ENCODE assay signal across 30 cellular contexts in the genomic region with DNA sequence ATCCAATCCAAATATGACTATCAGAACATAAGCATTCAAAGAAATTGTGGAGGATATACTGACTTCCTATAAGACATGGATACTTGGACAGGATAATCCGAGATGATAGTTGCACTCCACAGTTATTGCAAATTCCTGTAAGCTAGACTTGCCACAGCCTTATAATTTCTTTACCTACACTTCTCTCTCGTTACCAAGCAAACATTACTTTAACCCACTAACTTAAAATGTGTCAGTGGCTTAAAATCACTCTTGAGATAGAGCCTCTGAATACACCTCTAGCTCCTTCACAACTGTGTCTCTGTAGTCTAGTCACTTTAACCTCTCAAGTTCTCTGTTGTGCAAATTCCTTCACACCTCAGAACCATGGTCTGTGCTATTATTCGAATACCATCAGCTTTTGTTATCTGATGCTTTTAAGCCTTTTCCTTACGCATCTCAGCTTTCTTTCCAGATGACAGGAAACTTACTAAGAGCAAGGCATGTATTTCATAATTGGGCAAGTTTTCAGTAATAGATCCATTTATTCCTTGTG.
"Had no signal": no experiment of that assay in that cellular context is flagged by ENCODE, and none has a peak within 500 bp of the region (broad histone marks: within the 10 kb centered on the region; RNA-seq: fewer than 3 reads in every experiment).

No MANE protein-coding gene starts in this region.

- H3K27ac Mint-ChIP-seq: activated CD4-positive, alpha-beta memory T cell treated with anti-CD3 and anti-CD28 coated beads for 36 hours; activated CD8-positive, alpha-beta T cell treated with anti-CD3 and anti-CD28 coated beads, Interleukin-2, amount 10 ng/mL, durations not matched to agents 7 days and 5 days; activated naive CD4-positive, alpha-beta T cell treated with anti-CD3 and anti-CD28 coated beads, Interleukin-2, amount 10 ng/mL, durations not matched to agents 7 days and 5 days; activated naive CD4-positive, alpha-beta T cell treated with anti-CD3 and anti-CD28 coated beads, Interleukin-2, amount 50 U/mL, for 72 hours; activated naive CD8-positive, alpha-beta T cell treated with anti-CD3 and anti-CD28 coated beads, Interleukin-2, amount 10 ng/mL, durations not matched to agents 7 days and 5 days; activated T-cell treated with anti-CD3 and anti-CD28 coated beads, Interleukin-2, amount 50 U/mL, for 24 hours; activated T-cell treated with anti-CD3 and anti-CD28 coated beads, Interleukin-2, amount 50 U/mL, for 72 hours; dendritic cell treated with granulocyte-macrophage colony-stimulating factor and Interleukin-4, amounts not matched to agents 40 ng/mL and 50 ng/mL, for 4 days; endodermal cell had no signal

- H3K4me1 ChIP-seq: heart left ventricle had no signal

- FAIRE-seq: astrocyte, bronchial epithelial cell, frontal cortex had no signal

- H3K4me1 Mint-ChIP-seq: activated naive CD4-positive, alpha-beta T cell treated with anti-CD3 and anti-CD28 coated beads, Interleukin-2, amount 10 ng/mL, durations not matched to agents 7 days and 5 days; activated naive CD8-positive, alpha-beta T cell treated with anti-CD3 and anti-CD28 coated beads, Interleukin-2, amount 10 ng/mL, durations not matched to agents 7 days and 5 days; central memory CD8-positive, alpha-beta T cell had no signal

- H3K4me3 ChIP-seq: coronary artery, dorsolateral prefrontal cortex, heart left ventricle had no signal

- H3K36me3 ChIP-seq: brain microvascular endothelial cell, heart left ventricle had no signal

- H3K27me3 ChIP-seq: brain microvascular endothelial cell had no signal

- H3K27ac ChIP-seq: brain microvascular endothelial cell, coronary artery, dorsolateral prefrontal cortex, heart left ventricle had no signal

- H3K36me3 Mint-ChIP-seq: activated CD4-positive, alpha-beta memory T cell treated with anti-CD3 and anti-CD28 coated beads for 36 hours; activated naive CD4-positive, alpha-beta T cell treated with anti-CD3 and anti-CD28 coated beads, Interleukin-2, amount 10 ng/mL, durations not matched to agents 7 days and 5 days; activated naive CD4-positive, alpha-beta T cell treated with anti-CD3 and anti-CD28 coated beads, Interleukin-2, amount 50 U/mL, for 72 hours; activated naive CD8-positive, alpha-beta T cell treated with anti-CD3 and anti-CD28 coated beads, Interleukin-2, amount 10 ng/mL, durations not matched to agents 7 days and 5 days had no signal

- H3K27me3 Mint-ChIP-seq: activated CD4-positive, alpha-beta memory T cell treated with anti-CD3 and anti-CD28 coated beads for 36 hours; activated naive CD4-positive, alpha-beta T cell treated with anti-CD3 and anti-CD28 coated beads, Interleukin-2, amount 10 ng/mL, durations not matched to agents 7 days and 5 days; activated naive CD8-positive, alpha-beta T cell treated with anti-CD3 and anti-CD28 coated beads, Interleukin-2, amount 10 ng/mL, durations not matched to agents 7 days and 5 days; activated T-cell treated with anti-CD3 and anti-CD28 coated beads, Interleukin-2, amount 50 U/mL, for 24 hours; central memory CD8-positive, alpha-beta T cell; dendritic cell treated with granulocyte-macrophage colony-stimulating factor and Interleukin-4, amounts not matched to agents 40 ng/mL and 50 ng/mL, for 4 days had no signal

- H3K9me3 Mint-ChIP-seq: activated CD4-positive, alpha-beta memory T cell treated with anti-CD3 and anti-CD28 coated beads for 36 hours; activated naive CD4-positive, alpha-beta T cell treated with anti-CD3 and anti-CD28 coated beads, Interleukin-2, amount 10 ng/mL, durations not matched to agents 7 days and 5 days; activated naive CD8-positive, alpha-beta T cell treated with anti-CD3 and anti-CD28 coated beads, Interleukin-2, amount 10 ng/mL, durations not matched to agents 7 days and 5 days; activated T-cell treated with anti-CD3 and anti-CD28 coated beads, Interleukin-2, amount 50 U/mL, for 24 hours; dendritic cell treated with granulocyte-macrophage colony-stimulating factor and Interleukin-4, amounts not matched to agents 40 ng/mL and 50 ng/mL, for 4 days; endodermal cell had no signal

- ATAC-seq: activated CD8-positive, alpha-beta T cell treated with anti-CD3 and anti-CD28 coated beads, Interleukin-2, amount 10 ng/mL, durations not matched to agents 7 days and 5 days; activated naive CD4-positive, alpha-beta T cell treated with anti-CD3 and anti-CD28 coated beads, Interleukin-2, amount 50 U/mL, for 72 hours; activated T-cell treated with anti-CD3 and anti-CD28 coated beads, Interleukin-2, amount 50 U/mL, for 72 hours; esophagus mucosa; heart left ventricle had no signal

- DNase-seq: activated CD4-positive, alpha-beta memory T cell treated with anti-CD3 and anti-CD28 coated beads for 36 hours; activated CD4-positive, alpha-beta T cell treated with anti-CD3 and anti-CD28 coated beads for 1 hour; activated CD4-positive, alpha-beta T cell treated with anti-CD3 and anti-CD28 coated beads for 4 hours; activated CD8-positive, alpha-beta memory T cell treated with anti-CD3 and anti-CD28 coated beads, Interleukin-2, amount 50 U/mL, for 48 hours; activated CD8-positive, alpha-beta T cell treated with anti-CD3 and anti-CD28 coated beads, Interleukin-2, amount 10 ng/mL, durations not matched to agents 7 days and 5 days; activated gamma-delta T cell; activated naive CD4-positive, alpha-beta T cell; activated naive CD4-positive, alpha-beta T cell treated with anti-CD3 and anti-CD28 coated beads, Interleukin-2, amount 10 ng/mL, durations not matched to agents 7 days and 5 days; activated naive CD8-positive, alpha-beta T cell treated with anti-CD3 and anti-CD28 coated beads, Interleukin-2, amount 10 ng/mL, durations not matched to agents 7 days and 5 days; activated T-cell treated with anti-CD3 and anti-CD28 coated beads for 4 hours; activated T-cell treated with anti-CD3 and anti-CD28 coated beads, Interleukin-2, amount 50 U/mL, for 24 hours; activated T-cell treated with anti-CD3 and anti-CD28 coated beads, Interleukin-2, amount 50 U/mL, for 72 hours; amniotic stem cell; anterior cingulate cortex; brain microvascular endothelial cell; dorsolateral prefrontal cortex; effector memory CD4-positive, alpha-beta T cell; endodermal cell; foreskin fibroblast; glutamatergic neuron; heart left ventricle; T-helper 2 cell had no signal

- H3K4me3 Mint-ChIP-seq: activated CD4-positive, alpha-beta memory T cell treated with anti-CD3 and anti-CD28 coated beads for 36 hours; activated CD8-positive, alpha-beta T cell treated with anti-CD3 and anti-CD28 coated beads, Interleukin-2, amount 10 ng/mL, durations not matched to agents 7 days and 5 days; activated naive CD4-positive, alpha-beta T cell treated with anti-CD3 and anti-CD28 coated beads, Interleukin-2, amount 10 ng/mL, durations not matched to agents 7 days and 5 days; activated naive CD8-positive, alpha-beta T cell treated with anti-CD3 and anti-CD28 coated beads, Interleukin-2, amount 10 ng/mL, durations not matched to agents 7 days and 5 days; activated T-cell treated with anti-CD3 and anti-CD28 coated beads, Interleukin-2, amount 50 U/mL, for 24 hours; activated T-cell treated with anti-CD3 and anti-CD28 coated beads, Interleukin-2, amount 50 U/mL, for 72 hours; central memory CD8-positive, alpha-beta T cell; dendritic cell treated with granulocyte-macrophage colony-stimulating factor and Interleukin-4, amounts not matched to agents 40 ng/mL and 50 ng/mL, for 4 days; endodermal cell had no signal
